8 cellular contexts compared by ENCODE assay signal in the genomic region with DNA sequence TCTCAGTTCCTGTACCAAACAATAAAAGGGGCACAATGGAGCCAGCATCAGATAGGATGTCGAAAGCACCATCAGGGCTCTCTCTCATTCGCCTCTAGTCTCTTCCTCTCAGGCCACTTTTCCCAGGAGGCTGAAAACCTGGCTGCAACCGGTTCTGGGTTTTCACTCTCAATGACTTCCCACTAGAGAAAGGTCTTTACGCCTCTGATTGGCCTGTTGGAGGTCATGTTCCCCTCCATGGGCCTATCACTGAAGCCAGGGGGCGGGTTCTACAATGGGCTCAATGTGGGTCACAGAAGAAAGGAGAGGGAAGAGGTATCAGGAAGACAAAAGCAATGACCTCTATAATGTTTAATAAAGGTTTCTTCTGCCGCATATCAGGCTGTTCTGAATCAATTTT. TPM values are rescaled to one million over a fixed set of nuclear protein-coding genes. Genes with fewer than 3 reads are reported as not detected.
DNase-seq lines count a peak whose midpoint lies in the region; ATAC-seq and TF ChIP-seq lines count a peak whose summit lies in the region.

No MANE protein-coding gene starts in this region.

- H3K4me3 Mint-ChIP-seq in stimulated activated effector memory CD8-positive, alpha-beta T cell treated with anti-CD3 and anti-CD28 coated beads, Interleukin-12 subunit alpha, Interleukin-12 subunit beta, amount 100 ng/mL, for 72 hours: no peak overlapping the region

- H3K36me3 ChIP-seq in cardiac muscle cell (no peaks in the 10 kb centered on the region), gastrocnemius medialis (no peaks in the 10 kb centered on the region)

- ATAC-seq in GM21447 (IDR thresholded peaks at IDR 0.05; ENCODE audit: unreplicated experiment) (peak; percentile 87), gastrocnemius medialis (peak; percentile 96), HG03460 (IDR thresholded peaks at IDR 0.05; ENCODE audit: unreplicated experiment) (no peak)
- no peak for ATAC-seq in stimulated activated effector memory CD8-positive, alpha-beta T cell treated with anti-CD3 and anti-CD28 coated beads, Interleukin-12 subunit alpha, Interleukin-12 subunit beta, amount 100 ng/mL, for 72 hours

- no peak overlapping the region for H3K27ac Mint-ChIP-seq in stimulated activated effector memory CD8-positive, alpha-beta T cell treated with anti-CD3 and anti-CD28 coated beads, Interleukin-12 subunit alpha, Interleukin-12 subunit beta, amount 100 ng/mL, for 72 hours

- H3K27me3 ChIP-seq in cardiac muscle cell: no peaks in the 10 kb centered on the region
- no peaks in the 10 kb centered on the region for H3K27me3 ChIP-seq in gastrocnemius medialis

- peaks cover 50% of the 10 kb centered on the region for H3K4me1 Mint-ChIP-seq in stimulated activated effector memory CD8-positive, alpha-beta T cell treated with anti-CD3 and anti-CD28 coated beads, Interleukin-12 subunit alpha, Interleukin-12 subunit beta, amount 100 ng/mL, for 72 hours

- H3K4me3 ChIP-seq in cardiac muscle cell (no peak overlapping the region), gastrocnemius medialis (peak overlapping the region; percentile 52 to 62 (median 55))

- peaks cover 5% of the 10 kb centered on the region for H3K36me3 Mint-ChIP-seq in stimulated activated effector memory CD8-positive, alpha-beta T cell treated with anti-CD3 and anti-CD28 coated beads, Interleukin-12 subunit alpha, Interleukin-12 subunit beta, amount 100 ng/mL, for 72 hours

- no peaks in the 10 kb centered on the region for H3K9me3 Mint-ChIP-seq in stimulated activated effector memory CD8-positive, alpha-beta T cell treated with anti-CD3 and anti-CD28 coated beads, Interleukin-12 subunit alpha, Interleukin-12 subunit beta, amount 100 ng/mL, for 72 hours

- no peak for TF ChIP-seq POLR2A in gastrocnemius medialis (IDR thresholded peaks at IDR 0.05)

- peaks cover 14% of the 10 kb centered on the region for H3K4me1 ChIP-seq in cardiac muscle cell (ENCODE audit: low read depth)
- H3K4me1 ChIP-seq in gastrocnemius medialis: peaks cover 51 to 58% of the 10 kb centered on the region in 2 donors

- in situ Hi-C loops in gastrocnemius medialis (cut with MboI; ENCODE audit: low sequenced_read_pairs in 4 of 4): no loop called here

- intact Hi-C loops in gastrocnemius medialis (cut with DNase I; ENCODE audit: low total_unique reads): no loop called here

- DNase-seq in OCI-M1 (lab: John Stamatoyannopoulos, UW): peak; percentile 66
- DNase-seq in cardiac muscle cell (ENCODE audit: low read depth in 1 of 2, low spot score in 1 of 2): peak; percentile 48 to 64
- DNase-seq in gastrocnemius medialis: peak; percentile 67 to 87
- DNase-seq in NCI-H1092 treated with DMSO at 0.1 percent for 48 hours (lab: John Stamatoyannopoulos, UW): no peak
- DNase-seq in cortex of kidney (lab: John Stamatoyannopoulos, UW): no peak
- DNase-seq in stimulated activated effector memory CD8-positive, alpha-beta T cell treated with anti-CD3 and anti-CD28 coated beads, Interleukin-12 subunit alpha, Interleukin-12 subunit beta, amount 100 ng/mL, for 72 hours (ENCODE audit: low spot score in 2 of 2): no peak

- no peak for TF ChIP-seq CTCF in cardiac muscle cell (IDR thresholded peaks at IDR 0.05; ENCODE audit: low read depth, low read length)
- TF ChIP-seq CTCF in gastrocnemius medialis (IDR thresholded peaks at IDR 0.05 in 4 of 5, conservative IDR thresholded peaks at IDR 0.05 in 1 of 5): peak in 1 of 5 experiments; percentile 16

- no peaks in the 10 kb centered on the region for H3K9me3 ChIP-seq in cardiac muscle cell (ENCODE audit: low read depth)
- H3K9me3 ChIP-seq in gastrocnemius medialis: no peaks in the 10 kb centered on the region

- H3K27ac ChIP-seq in cardiac muscle cell (peak overlapping the region; percentile 52), gastrocnemius medialis (peak overlapping the region; percentile 65 to 79 (median 74))

RNA-seq across cellular contexts. Expression of gene ZNF827, which starts 29.3 kb away (rescaled TPM):
- total RNA-seq in cardiac muscle cell (32.3 and 37.3 TPM in 2 replicates), gastrocnemius medialis (10 to 100 TPM in 2 of 4 donors, 1 to 10 TPM in 2; 7.2 to 16.1 (median 10.9) TPM)
- polyA plus RNA-seq in cardiac muscle cell: 8.9 and 13.2 TPM in 2 replicates

Comparison
In these comparisons a context has a peak if more than half of its experiments do, and no peak if none do; other contexts are left out.
1. ATAC-seq: peak in GM21447 (single experiment) and gastrocnemius medialis (2 of 2); none in HG03460 (single experiment) and stimulated activated effector memory CD8-positive, alpha-beta T cell treated with anti-CD3 and anti-CD28 coated beads, Interleukin-12 subunit alpha, Interleukin-12 subunit beta, amount 100 ng/mL, for 72 hours (single experiment).
2. DNase-seq: peak in OCI-M1 (single experiment), cardiac muscle cell (2 of 2) and gastrocnemius medialis (2 of 2); none in NCI-H1092 treated with DMSO at 0.1 percent for 48 hours (single experiment), cortex of kidney (single experiment) and stimulated activated effector memory CD8-positive, alpha-beta T cell treated with anti-CD3 and anti-CD28 coated beads, Interleukin-12 subunit alpha, Interleukin-12 subunit beta, amount 100 ng/mL, for 72 hours (0 of 2).